Comparison of ENCODE assay signal across 8 cellular contexts in the genomic region with DNA sequence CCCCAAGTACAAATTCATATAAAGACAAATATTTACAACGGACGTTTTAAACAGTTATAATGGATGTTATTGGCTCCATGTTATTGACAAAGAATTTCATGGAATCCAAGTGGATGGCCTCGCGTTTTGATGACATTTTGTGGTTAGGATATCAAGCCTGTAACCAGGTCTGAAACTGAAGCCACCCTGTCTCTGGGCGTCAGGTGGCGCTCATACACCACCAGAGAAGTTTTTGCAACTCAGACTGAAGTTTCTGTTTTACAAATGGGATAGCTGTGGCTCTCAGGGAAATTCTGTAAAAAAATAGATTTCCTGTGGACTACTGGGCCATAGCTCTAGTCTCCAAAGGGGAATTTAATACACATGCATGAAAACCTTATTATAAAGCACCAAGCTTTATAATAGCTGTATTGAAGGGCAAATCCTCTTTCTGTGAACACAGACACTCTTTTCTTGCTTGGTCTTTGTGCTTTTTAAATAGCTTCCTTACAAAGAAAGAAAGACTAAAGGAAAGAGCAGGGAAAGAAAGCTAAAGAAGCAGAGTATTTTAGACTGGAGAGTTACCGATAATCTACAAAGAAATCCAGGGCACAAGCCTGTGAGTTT.
DNase-seq lines count a peak whose midpoint lies in the region; ATAC-seq and TF ChIP-seq lines count a peak whose summit lies in the region.

No MANE protein-coding gene starts in this region.

- intact Hi-C loops in vagina (cut with DNase I), result no loop called here

- DNase-seq in ELF-1 (ENCODE audit: low read depth, low spot score) (peak; percentile 81), HL-60 (ENCODE audit: low read depth in 1 of 2, low spot score in 1 of 2) (peak in 1 of 2 experiments; percentile 54), SK-N-DZ (ENCODE audit: low spot score) (peak; percentile 27), dedifferentiated amniotic fluid mesenchymal stem cell (ENCODE audit: extremely low spot score) (peak; percentile 60), medulla oblongata (ENCODE audit: extremely low spot score) (peak; percentile 71), upper lobe of left lung (peak in 1 of 2 donors; percentile 24), vagina (ENCODE audit: extremely low spot score in 2 of 2) (no peak)

- no peaks in the 10 kb centered on the region for H3K4me1 ChIP-seq in upper lobe of left lung
- H3K4me1 ChIP-seq in vagina, result no peaks in the 10 kb centered on the region

- 16 to 19% methylated on average over 6 to 7 of the region's 7 CpGs for WGBS in upper lobe of left lung, 2 donors

- H3K9me3 ChIP-seq in upper lobe of left lung (no peaks in the 10 kb centered on the region), vagina (no peaks in the 10 kb centered on the region)

- peak; percentile 82 for TF ChIP-seq CTCF in HL-60 (IDR thresholded peaks at IDR 0.05; ENCODE audit: insufficient read depth, low read length)
- peak in 5 of 6 experiments; percentile 27 to 53 (median 43) for TF ChIP-seq CTCF in upper lobe of left lung (IDR thresholded peaks at IDR 0.05)
- TF ChIP-seq CTCF in vagina (IDR thresholded peaks at IDR 0.05), result peak in 1 of 3 experiments; percentile 31

- ATAC-seq in GM19452 (IDR thresholded peaks at IDR 0.05; ENCODE audit: unreplicated experiment), result peak; percentile 82
- ATAC-seq in upper lobe of left lung (ENCODE audit: low FRiP score in 2 of 2), result no peak

- H3K27me3 ChIP-seq in HL-60 (ENCODE audit: insufficient read depth, poor library complexity, severe bottlenecking) (peaks cover 4% of the 10 kb centered on the region), upper lobe of left lung (no peaks in the 10 kb centered on the region), vagina (no peaks in the 10 kb centered on the region)

- TF ChIP-seq POLR2A in upper lobe of left lung (IDR thresholded peaks at IDR 0.05), result no peak
- TF ChIP-seq POLR2A in vagina (IDR thresholded peaks at IDR 0.05), result no peak

- no peaks in the 10 kb centered on the region for H3K36me3 ChIP-seq in upper lobe of left lung
- no peaks in the 10 kb centered on the region for H3K36me3 ChIP-seq in vagina

- H3K4me3 ChIP-seq in HL-60 (replicated peaks; ENCODE audit: insufficient read depth, low read length), result no peak overlapping the region
- H3K4me3 ChIP-seq in upper lobe of left lung, result no peak overlapping the region
- no peak overlapping the region for H3K4me3 ChIP-seq in vagina

- no peak for TF ChIP-seq EP300 in upper lobe of left lung (IDR thresholded peaks at IDR 0.05)

- H3K27ac ChIP-seq in HL-60 (replicated peaks) (no peak overlapping the region), upper lobe of left lung (no peak overlapping the region), vagina (no peak overlapping the region)

Comparison
In these comparisons a context has a peak if more than half of its experiments do, and no peak if none do; other contexts are left out.
1. DNase-seq: peak in ELF-1 (single experiment), SK-N-DZ (single experiment), dedifferentiated amniotic fluid mesenchymal stem cell (single experiment) and medulla oblongata (single experiment); none in vagina (0 of 2).